ENCODE assay signal across 8 cellular contexts in the genomic region with DNA sequence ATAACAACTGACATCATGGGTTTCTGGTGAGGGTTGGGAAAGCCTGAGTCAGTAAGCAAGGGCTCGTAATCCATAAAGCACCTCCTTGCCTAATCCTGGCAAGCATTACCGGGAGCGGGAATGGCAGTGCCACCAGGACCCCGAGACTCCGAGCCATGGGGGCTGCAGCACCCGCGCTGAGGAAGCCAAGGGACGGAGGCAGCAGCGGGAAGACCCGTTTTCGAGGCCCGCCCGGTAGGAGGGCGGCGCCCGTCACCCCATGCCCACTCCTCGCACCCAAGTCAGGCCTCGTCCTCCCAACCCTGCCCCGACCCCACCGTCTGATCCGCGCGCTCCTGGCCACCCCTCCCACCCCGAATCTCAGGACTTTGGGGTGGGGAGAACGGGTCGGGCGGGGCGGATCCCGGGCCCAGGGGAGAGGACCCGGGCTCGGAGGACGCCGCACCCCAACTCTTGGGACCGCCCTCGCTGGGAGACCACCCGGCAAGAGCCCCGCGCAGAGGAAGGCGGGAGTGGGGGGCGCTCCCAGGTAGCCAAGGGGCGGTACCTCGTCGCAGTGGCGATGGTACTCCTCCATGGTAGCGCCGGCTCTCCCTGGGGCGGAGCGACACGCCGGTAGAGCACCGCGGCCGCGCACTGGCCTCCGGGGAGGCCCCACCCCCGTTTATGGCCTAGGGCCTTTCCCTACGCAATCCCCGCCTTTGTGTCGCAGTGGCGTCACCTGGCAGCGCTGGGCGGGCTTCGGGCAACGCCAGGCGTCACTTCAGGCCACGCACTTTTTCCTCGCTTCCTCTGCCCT. TPM values are rescaled to one million over a fixed set of nuclear protein-coding genes. Genes with fewer than 3 reads are reported as not detected.
DNase-seq lines count a peak whose midpoint lies in the region; ATAC-seq, FAIRE-seq and TF ChIP-seq lines count a peak whose summit lies in the region.

Gene DYNLT3, minus strand, starts transcription at position 638 of the 799 bp plus-strand sequence. Its CDS starts 61 bp downstream, at position 577.

- H3K9ac ChIP-seq in HUES64 (ENCODE audit: low read depth, low read length): peak within 1 kb of the TSS; percentile 64

- H3K9me3 ChIP-seq in HUES64 (ENCODE audit: insufficient read depth, low read depth, low read length): no peaks in the 10 kb centered on the region
- no peaks in the 10 kb centered on the region for H3K9me3 ChIP-seq in naive thymus-derived CD4-positive, alpha-beta T cell (ENCODE audit: control insufficient read depth in 2 of 3, low read length in 3 of 3)

- 1% methylated on average over 60 of the region's 67 CpGs for WGBS in HUES64

- H3K27ac Mint-ChIP-seq in activated T-helper 17 cell treated with anti-CD3 and anti-CD28 coated beads, Interleukin-2, amount 50 U/mL, for 72 hours: peak within 1 kb of the TSS; percentile 94
- H3K27ac Mint-ChIP-seq in naive thymus-derived CD4-positive, alpha-beta T cell: peak within 1 kb of the TSS; percentile 89 to 98 (median 94)

- no peaks in the 10 kb centered on the region for H3K36me3 ChIP-seq in HUES64 (ENCODE audit: insufficient read depth, low read length)
- H3K36me3 ChIP-seq in naive thymus-derived CD4-positive, alpha-beta T cell (ENCODE audit: control insufficient read depth in 2 of 3, insufficient read depth in 3 of 3, low read length in 3 of 3): no peaks in the 10 kb centered on the region

- peak within 1 kb of the TSS; percentile 85 for H3K4me3 Mint-ChIP-seq in activated T-helper 17 cell treated with anti-CD3 and anti-CD28 coated beads, Interleukin-2, amount 50 U/mL, for 72 hours
- H3K4me3 Mint-ChIP-seq in naive thymus-derived CD4-positive, alpha-beta T cell: peak within 1 kb of the TSS; percentile 68 to 93 (median 88)

- peak within 1 kb of the TSS; percentile 46; the same call in 1 of the 2 replicates for H3K27ac ChIP-seq in HUES64 (ENCODE audit: low read depth, low read length)
- H3K27ac ChIP-seq in naive thymus-derived CD4-positive, alpha-beta T cell (ENCODE audit: low read depth, low read length): peak within 1 kb of the TSS; percentile 96

- H3K9me3 Mint-ChIP-seq in activated T-helper 17 cell treated with anti-CD3 and anti-CD28 coated beads, Interleukin-2, amount 50 U/mL, for 72 hours: no peaks in the 10 kb centered on the region
- peaks cover 0 to 4% (median 0%) of the 10 kb centered on the region in 11 donors for H3K9me3 Mint-ChIP-seq in naive thymus-derived CD4-positive, alpha-beta T cell

- peaks cover 28% of the 10 kb centered on the region for H3K36me3 Mint-ChIP-seq in activated T-helper 17 cell treated with anti-CD3 and anti-CD28 coated beads, Interleukin-2, amount 50 U/mL, for 72 hours (ENCODE audit: low read depth)
- H3K36me3 Mint-ChIP-seq in naive thymus-derived CD4-positive, alpha-beta T cell: peaks cover 0 to 3% (median 0%) of the 10 kb centered on the region in 5 donors

- TF ChIP-seq CTCF in fibroblast of mammary gland (conservative IDR thresholded peaks at IDR 0.05; ENCODE audit: control insufficient read depth, insufficient read depth, low read depth, low read length): no peak

- H3K4me1 ChIP-seq in HUES64 (ENCODE audit: insufficient read depth, low read length): no peaks in the 10 kb centered on the region
- peaks cover 4 to 8% of the 10 kb centered on the region in 2 donors for H3K4me1 ChIP-seq in naive thymus-derived CD4-positive, alpha-beta T cell (ENCODE audit: control insufficient read depth in 2 of 2, insufficient read depth in 2 of 2, low read length in 2 of 2)

- H3K27me3 Mint-ChIP-seq in activated T-helper 17 cell treated with anti-CD3 and anti-CD28 coated beads, Interleukin-2, amount 50 U/mL, for 72 hours: no peaks in the 10 kb centered on the region
- H3K27me3 Mint-ChIP-seq in naive thymus-derived CD4-positive, alpha-beta T cell: no peaks in the 10 kb centered on the region

- peak; percentile 73 for FAIRE-seq in RCC 7860 (lab: Jason Lieb, UNC)

- no peaks in the 10 kb centered on the region for H3K4me1 Mint-ChIP-seq in activated T-helper 17 cell treated with anti-CD3 and anti-CD28 coated beads, Interleukin-2, amount 50 U/mL, for 72 hours
- H3K4me1 Mint-ChIP-seq in naive thymus-derived CD4-positive, alpha-beta T cell: peaks cover 5 to 44% (median 31%) of the 10 kb centered on the region in 7 donors

- ATAC-seq in GM21447 (IDR thresholded peaks at IDR 0.05; ENCODE audit: unreplicated experiment): peak; percentile 99
- ATAC-seq in activated T-helper 17 cell treated with anti-CD3 and anti-CD28 coated beads, Interleukin-2, amount 50 U/mL, for 72 hours (replicated peaks): peak; percentile 89
- peak; percentile 99 for ATAC-seq in naive thymus-derived CD4-positive, alpha-beta T cell

- no peaks in the 10 kb centered on the region for H3K27me3 ChIP-seq in HUES64 (ENCODE audit: insufficient read depth, low read length)
- H3K27me3 ChIP-seq in naive thymus-derived CD4-positive, alpha-beta T cell (ENCODE audit: control insufficient read depth in 2 of 2, insufficient read depth in 2 of 2, low read length in 2 of 2): no peaks in the 10 kb centered on the region

- H3K4me3 ChIP-seq in HUES64 (ENCODE audit: low read length): peak within 1 kb of the TSS; percentile 72
- H3K4me3 ChIP-seq in fibroblast of mammary gland (ENCODE audit: control insufficient read depth, low read depth, low read length): peak within 1 kb of the TSS; percentile 63
- H3K4me3 ChIP-seq in naive thymus-derived CD4-positive, alpha-beta T cell (ENCODE audit: low read length): peak within 1 kb of the TSS; percentile 84

- intact Hi-C loops in naive thymus-derived CD4-positive, alpha-beta T cell (cut with micrococcal nuclease): loop anchor here (1.0 to 5.0 kb wide), 4 partner anchors 60 to 480 kb away; partner anchors contain the start of gene RPGR (in 2 of the 2)

- CTCF ChIA-PET in naive thymus-derived CD4-positive, alpha-beta T cell (lab: Charles Lee): no interaction called here

- DNase-seq in D341Med (ENCODE audit: low spot score) (peak; percentile 87), RCC 7860 (ENCODE audit: low spot score) (peak; percentile 66), fibroblast of mammary gland (ENCODE audit: low read depth) (peak; percentile 64)
- peak; percentile 51 to 80 (median 71) for DNase-seq in naive thymus-derived CD4-positive, alpha-beta T cell
- DNase-seq in stimulated activated naive CD4-positive, alpha-beta T cell (lab: John Stamatoyannopoulos, UW): peak; percentile 44 to 75 (median 66)

- POLR2A ChIA-PET in naive thymus-derived CD4-positive, alpha-beta T cell (lab: Charles Lee): no interaction called here

RNA-seq across cellular contexts. Expression of gene DYNLT3, which starts in this region (rescaled TPM):
- 5.2 TPM for polyA plus RNA-seq in HUES64 (2013, experiment 1 of 2)
- polyA plus RNA-seq in HUES64 (2013, experiment 2 of 2): 5.8 TPM
- total RNA-seq in activated T-helper 17 cell treated with anti-CD3 and anti-CD28 coated beads, Interleukin-2, amount 50 U/mL, for 72 hours: 10 to 100 TPM; 16.9 to 55.8 TPM
- total RNA-seq in naive thymus-derived CD4-positive, alpha-beta T cell: 10 to 100 TPM; 13.8 to 39.3 (median 25.8) TPM
- polyA plus RNA-seq in naive thymus-derived CD4-positive, alpha-beta T cell: 10 to 100 TPM; 23.1 to 42.1 TPM

Comparison
In these comparisons a context has a peak if more than half of its experiments do, and no peak if none do; other contexts are left out.
1. Peak in every context shown above with its lines: DNase-seq, ATAC-seq, H3K4me3 ChIP-seq and H3K27ac ChIP-seq.